Comparison of ENCODE assay signal across 25 cellular contexts in genomic region chr2:102053096-102053495, GRCh38.
DNase-seq lines count a peak whose midpoint lies in the region; ATAC-seq, FAIRE-seq and TF ChIP-seq lines count a peak whose summit lies in the region.
"Had no signal": no experiment of that assay in that cellular context is flagged by ENCODE, and none has a peak within 500 bp of the region (broad histone marks: within the 10 kb centered on the region; RNA-seq: fewer than 3 reads in every experiment).

No MANE protein-coding gene starts in this region.

- ATAC-seq in K562 = no peak
- ATAC-seq in upper lobe of left lung (ENCODE audit: low FRiP score in 2 of 2) = peak in 1 of 2 donors; percentile 3
- no peak for ATAC-seq in GM21529 (IDR thresholded peaks at IDR 0.05; ENCODE audit: unreplicated experiment)
- ATAC-seq: stimulated activated naive CD8-positive, alpha-beta T cell treated with anti-CD3 and anti-CD28 coated beads, Interleukin-15, Interleukin-2, amounts not matched to agents 100 U/mL and 50 U/mL, for 24 hours had no signal

- no peaks in the 10 kb centered on the region for H3K9me1 ChIP-seq in K562 (ENCODE audit: control insufficient read depth, insufficient read depth, low read length)

- H3K9me3 ChIP-seq in K562 (replicated peaks; ENCODE audit: control insufficient read depth, insufficient read depth, low read depth, low read length) (no peaks in the 10 kb centered on the region), upper lobe of left lung (no peaks in the 10 kb centered on the region)

- CTCF ChIA-PET in K562 (lab: Yijun Ruan, JAX; ENCODE audit: low intra/inter-chr PET ratio) = no interaction called here

- H3K4me3 ChIP-seq in K562 (no peak overlapping the region), upper lobe of left lung (no peak overlapping the region)

- no peak overlapping the region for H3K4me3 Mint-ChIP-seq in nephron
- no peak overlapping the region for H3K4me3 Mint-ChIP-seq in osteocyte (ENCODE audit: unreplicated experiment)
- H3K4me3 Mint-ChIP-seq: activated CD4-positive, alpha-beta T cell treated with anti-CD3 and anti-CD28 coated beads, Interleukin-2, amount 10 ng/mL, durations not matched to agents 7 days and 5 days; endodermal cell; H9; mesothelial cell of epicardium; neural crest cell had no signal

- no peaks in the 10 kb centered on the region for H3K36me3 Mint-ChIP-seq in nephron (ENCODE audit: low read depth)
- no peaks in the 10 kb centered on the region for H3K36me3 Mint-ChIP-seq in osteocyte (ENCODE audit: unreplicated experiment)
- H3K36me3 Mint-ChIP-seq: mesothelial cell of epicardium had no signal

- peak; percentile 51 to 52 for DNase-seq in NOMO-1 (lab: John Stamatoyannopoulos, UW; ENCODE audit: unreplicated experiment in 2 of 2)
- no peak for DNase-seq in NOMO-1 treated with dmso at 0.1 percent for 144 hours (lab: John Stamatoyannopoulos, UW; ENCODE audit: unreplicated experiment)
- DNase-seq in K562 (ENCODE audit: extremely low read depth in 1 of 4, low spot score in 3 of 4) = no peak
- no peak for DNase-seq in upper lobe of left lung
- DNase-seq in osteocyte (ENCODE audit: extremely low spot score, unreplicated experiment) = no peak
- no peak for DNase-seq in DMS53 treated with DMSO at 0.1 percent for 48 hours (lab: John Stamatoyannopoulos, UW; ENCODE audit: unreplicated experiment)
- DNase-seq: 8988T; activated CD4-positive, alpha-beta T cell treated with anti-CD3 and anti-CD28 coated beads, Interleukin-2, amount 10 ng/mL, durations not matched to agents 7 days and 5 days; activated CD8-positive, alpha-beta memory T cell treated with anti-CD3 and anti-CD28 coated beads, Interleukin-2, amount 50 U/mL, for 48 hours; activated gamma-delta T cell; endodermal cell; H9; NCI-H1436; NCI-H2171; NCI-H748 treated with DMSO at 0.1 percent for 48 hours; retina; stimulated activated naive CD8-positive, alpha-beta T cell treated with anti-CD3 and anti-CD28 coated beads, Interleukin-15, Interleukin-2, amounts not matched to agents 100 U/mL and 50 U/mL, for 24 hours; SW 1271 had no signal

- TF ChIP-seq CTCF in K562 (IDR thresholded peaks at IDR 0.05 in 2 of 3, conservative IDR thresholded peaks at IDR 0.05 in 1 of 3; ENCODE audit: insufficient read depth in 2 of 3, low read depth in 1 of 3, low read length in 3 of 3) (no peak), nephron (IDR thresholded peaks at IDR 0.05; ENCODE audit: unreplicated experiment in 3 of 3) (no peak), upper lobe of left lung (IDR thresholded peaks at IDR 0.05) (no peak), osteocyte (IDR thresholded peaks at IDR 0.05) (no peak)

- no peaks in the 10 kb centered on the region for H4K20me1 ChIP-seq in K562 (replicated peaks; ENCODE audit: control insufficient read depth, insufficient read depth, low read length)

- H3K27me3 Mint-ChIP-seq in nephron (ENCODE audit: low read depth) (peaks cover 12% of the 10 kb centered on the region), osteocyte (ENCODE audit: unreplicated experiment) (no peaks in the 10 kb centered on the region)
- H3K27me3 Mint-ChIP-seq: activated CD4-positive, alpha-beta T cell treated with anti-CD3 and anti-CD28 coated beads, Interleukin-2, amount 10 ng/mL, durations not matched to agents 7 days and 5 days had no signal

- H3K4me2 ChIP-seq in K562 (ENCODE audit: insufficient read depth, low read length) = no peak overlapping the region
- H3K4me2 ChIP-seq: KMS-11 had no signal

- no peak for FAIRE-seq in K562 (lab: Jason Lieb, UNC)
- FAIRE-seq: keratinocyte, RCC 7860 had no signal

- 70% methylated on average over 7 of the region's 8 CpGs for WGBS in K562 (ENCODE audit: insufficient coverage, low coverage, missing lambda C conversion rate)
- WGBS in upper lobe of left lung, 2 donors = 55 to 59% methylated on average over 8 of the region's 8 CpGs

- H3K4me1 Mint-ChIP-seq in nephron = peaks cover 72% of the 10 kb centered on the region
- H3K4me1 Mint-ChIP-seq in osteocyte (ENCODE audit: unreplicated experiment) = peaks cover 66% of the 10 kb centered on the region
- H3K4me1 Mint-ChIP-seq: activated CD4-positive, alpha-beta T cell treated with anti-CD3 and anti-CD28 coated beads, Interleukin-2, amount 10 ng/mL, durations not matched to agents 7 days and 5 days; endodermal cell had no signal

- H3K36me3 ChIP-seq in K562 (ENCODE audit: control insufficient read depth, insufficient read depth, low read length) (no peaks in the 10 kb centered on the region), upper lobe of left lung (no peaks in the 10 kb centered on the region)

- intact Hi-C loops in K562 (cut with micrococcal nuclease) = no loop called here

- BruUV-seq in K562 (replicated peaks; lab: Mats Ljungman, UMichigan) = no TSS peak

- POLR2A ChIA-PET in K562 (lab: Yijun Ruan, JAX) = interaction anchor here (0.6 kb wide), 1 partner anchor 12 kb away, joined by 3 read pairs; no protein-coding TSS in a partner anchor

- H3K9ac ChIP-seq in K562 (ENCODE audit: insufficient read depth in 1 of 2, low read depth in 2 of 2, low read length in 2 of 2) = peak overlapping the region in 1 of 2 experiments; percentile 23; a peak in 1 of 4 replicates
- H3K9ac ChIP-seq: KMS-11 had no signal

- peaks cover 10 to 58% of the 10 kb centered on the region in 2 experiments for H3K4me1 ChIP-seq in K562 (replicated peaks in 1 of 2; ENCODE audit: control insufficient read depth in 2 of 2, insufficient read depth in 2 of 2, low read length in 2 of 2)
- peaks cover 45 to 57% (median 53%) of the 10 kb centered on the region in 4 donors for H3K4me1 ChIP-seq in upper lobe of left lung

- in situ Hi-C loops in K562 (cut with MboI) = no loop called here

- TF ChIP-seq EP300 in K562 (IDR thresholded peaks at IDR 0.05; ENCODE audit: low read length) = no peak
- TF ChIP-seq EP300 in upper lobe of left lung (IDR thresholded peaks at IDR 0.05) = no peak

- H3K27ac Mint-ChIP-seq in nephron = peak overlapping the region in 2 of 3 experiments; percentile 65 to 98
- no peak overlapping the region for H3K27ac Mint-ChIP-seq in osteocyte (ENCODE audit: unreplicated experiment)
- H3K27ac Mint-ChIP-seq: activated CD4-positive, alpha-beta T cell treated with anti-CD3 and anti-CD28 coated beads, Interleukin-2, amount 10 ng/mL, durations not matched to agents 7 days and 5 days; endodermal cell; H9; mesothelial cell of epicardium had no signal

- H3K27ac ChIP-seq in K562 (ENCODE audit: extremely low read depth, low read depth, low read length) = no peak overlapping the region
- H3K27ac ChIP-seq in upper lobe of left lung = peak overlapping the region; percentile 53 to 77 (median 61)
- H3K27ac ChIP-seq: KMS-11 had no signal

- TF ChIP-seq POLR2A in K562 (conservative IDR thresholded peaks at IDR 0.05) = no peak
- TF ChIP-seq POLR2A in upper lobe of left lung (IDR thresholded peaks at IDR 0.05) = no peak

- peak overlapping the region; percentile 49 for H2AFZ ChIP-seq in K562 (ENCODE audit: low read depth, low read length)

- TF ChIP-seq RAD21 in K562 (CRISPR knock-in tag; conservative IDR thresholded peaks at IDR 0.05 in 1 of 2, IDR thresholded peaks at IDR 0.05 in 1 of 2) = no peak

- H3K9me3 Mint-ChIP-seq in nephron (no peaks in the 10 kb centered on the region), osteocyte (ENCODE audit: unreplicated experiment) (no peaks in the 10 kb centered on the region)
- H3K9me3 Mint-ChIP-seq: activated CD4-positive, alpha-beta T cell treated with anti-CD3 and anti-CD28 coated beads, Interleukin-2, amount 10 ng/mL, durations not matched to agents 7 days and 5 days; endodermal cell; H9; mesothelial cell of epicardium; neural crest cell had no signal

- no peaks in the 10 kb centered on the region for H3K27me3 ChIP-seq in K562 (ENCODE audit: control insufficient read depth in 2 of 2, insufficient read depth in 2 of 2, low read length in 2 of 2)
- no peaks in the 10 kb centered on the region for H3K27me3 ChIP-seq in upper lobe of left lung

- no peaks in the 10 kb centered on the region for H3K79me2 ChIP-seq in K562 (ENCODE audit: control insufficient read depth, insufficient read depth, low read length)

TF ChIP-seq in K562, 482 proteins besides CTCF, POLR2A, EP300 and RAD21:
- TF ChIP-seq REST (CRISPR knock-in tag; IDR thresholded peaks at IDR 0.05; ENCODE audit: low read depth) (no peak), ZNF384 (IDR thresholded peaks at IDR 0.05; ENCODE audit: low read depth, low read length) (no peak), ZNF766 (CRISPR knock-in tag; conservative IDR thresholded peaks at IDR 0.05) (no peak), SIX5 (IDR thresholded peaks at IDR 0.05; ENCODE audit: borderline replicate concordance in 1 of 2, insufficient read depth in 1 of 2, low read depth in 1 of 2, low read length in 2 of 2) (no peak), MTA1 (IDR thresholded peaks at IDR 0.05; ENCODE audit: borderline replicate concordance) (no peak)

Comparison
In these comparisons a context has a peak if more than half of its experiments do, and no peak if none do; other contexts are left out.
1. DNase-seq: peak in NOMO-1 (2 of 2); none in NOMO-1 treated with dmso at 0.1 percent for 144 hours (single experiment), K562 (0 of 4), upper lobe of left lung (0 of 2), osteocyte (single experiment) and DMS53 treated with DMSO at 0.1 percent for 48 hours (single experiment).